In the genomic region with DNA sequence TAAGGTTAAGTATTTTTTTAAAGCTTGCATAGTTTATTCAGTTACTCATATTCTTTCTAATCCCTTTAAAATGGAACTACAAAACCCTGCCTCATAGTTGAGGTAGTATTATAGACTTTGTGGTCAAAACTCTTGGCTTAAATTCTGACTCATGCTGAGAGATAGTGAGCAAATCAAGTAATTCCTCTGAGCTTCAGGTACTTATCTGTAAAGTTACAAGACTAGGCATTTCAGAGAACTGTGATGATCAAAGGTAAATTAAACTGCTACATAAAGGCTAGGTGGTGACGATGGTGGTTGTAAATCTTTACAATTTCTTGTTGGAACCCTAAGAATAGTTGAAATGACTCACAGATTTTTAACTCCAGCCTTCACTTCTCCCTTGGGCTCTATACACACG, we compare ENCODE assay signal across 15 cellular contexts. TPM values are rescaled to one million over a fixed set of nuclear protein-coding genes. Genes with fewer than 3 reads are reported as not detected.
A peak's percentile ranks its signal among the peaks of the same experiment; 100 is the strongest.
DNase-seq lines count a peak whose midpoint lies in the region; ATAC-seq, FAIRE-seq and TF ChIP-seq lines count a peak whose summit lies in the region.
"Had no signal": no experiment of that assay in that cellular context is flagged by ENCODE, and none has a peak within 500 bp of the region (broad histone marks: within the 10 kb centered on the region; RNA-seq: fewer than 3 reads in every experiment).

No MANE protein-coding gene starts in this region.

- CTCF ChIA-PET in activated CD4-positive, alpha-beta memory T cell treated with anti-CD3 and anti-CD28 coated beads for 36 hours (lab: Charles Lee) = interaction anchor here (1.0 to 2.0 kb wide), 6 partner anchors 14 to 399 kb away, joined by 3 to 11 read pairs (median 4); a partner anchor contains a TSS
- CTCF ChIA-PET in activated CD4-positive, alpha-beta memory T cell treated with anti-CD3 and anti-CD28 coated beads, Interleukin-2, amount 10 ng/mL, durations not matched to agents 7 days and 5 days (lab: Charles Lee) = interaction anchor here (1.4 kb wide), 1 partner anchor 155 kb away, joined by 3 read pairs; a partner anchor contains a TSS

- intact Hi-C loops in activated CD4-positive, alpha-beta memory T cell treated with anti-CD3 and anti-CD28 coated beads for 36 hours (cut with micrococcal nuclease) = loop anchor here (1.0 to 10.0 kb wide), 5 partner anchors 115 to 608 kb away; a partner anchor contains a TSS

- WGBS in small intestine, 3 donors = 11 to 43% (median 25%) methylated on average over 2 of the region's 2 CpGs

- no peak overlapping the region for H3K27ac ChIP-seq in small intestine (ENCODE audit: low read depth in 1 of 2, low read length in 1 of 2)
- H3K27ac ChIP-seq: neutrophil, testis had no signal

- no peak overlapping the region for H3K4me3 Mint-ChIP-seq in activated CD4-positive, alpha-beta memory T cell treated with anti-CD3 and anti-CD28 coated beads for 36 hours
- H3K4me3 Mint-ChIP-seq in activated CD4-positive, alpha-beta memory T cell treated with anti-CD3 and anti-CD28 coated beads, Interleukin-2, amount 10 ng/mL, durations not matched to agents 7 days and 5 days = no peak overlapping the region
- H3K4me3 Mint-ChIP-seq: activated naive CD8-positive, alpha-beta T cell treated with anti-CD3 and anti-CD28 coated beads, Interleukin-2, amount 10 ng/mL, durations not matched to agents 7 days and 5 days had no signal

- no peaks in the 10 kb centered on the region for H3K27me3 ChIP-seq in small intestine (ENCODE audit: control insufficient read depth in 2 of 2, insufficient read depth in 2 of 2, low read length in 2 of 2)
- H3K27me3 ChIP-seq: testis had no signal

- H3K27me3 Mint-ChIP-seq in activated CD4-positive, alpha-beta memory T cell treated with anti-CD3 and anti-CD28 coated beads for 36 hours = peaks cover 5% of the 10 kb centered on the region
- H3K27me3 Mint-ChIP-seq in activated CD4-positive, alpha-beta memory T cell treated with anti-CD3 and anti-CD28 coated beads, Interleukin-2, amount 10 ng/mL, durations not matched to agents 7 days and 5 days = peaks cover 32% of the 10 kb centered on the region

- no peaks in the 10 kb centered on the region for H3K36me3 ChIP-seq in small intestine (ENCODE audit: control insufficient read depth in 2 of 2, insufficient read depth in 2 of 2, low read length in 2 of 2)
- H3K36me3 ChIP-seq: neutrophil had no signal

- no peak for ATAC-seq in HG02938 (IDR thresholded peaks at IDR 0.05; ENCODE audit: unreplicated experiment)
- no peak for ATAC-seq in GM19395 (IDR thresholded peaks at IDR 0.05; ENCODE audit: unreplicated experiment)
- ATAC-seq: Right ventricle myocardium inferior had no signal

- POLR2A ChIA-PET in activated CD4-positive, alpha-beta memory T cell treated with anti-CD3 and anti-CD28 coated beads for 36 hours (lab: Charles Lee) = no interaction called here
- POLR2A ChIA-PET in activated CD4-positive, alpha-beta memory T cell treated with anti-CD3 and anti-CD28 coated beads, Interleukin-2, amount 10 ng/mL, durations not matched to agents 7 days and 5 days (lab: Charles Lee) = interaction anchor here (1.9 kb wide), 1 partner anchor 155 kb away, joined by 4 read pairs; a partner anchor contains a TSS

- DNase-seq in activated CD4-positive, alpha-beta memory T cell treated with anti-CD3 and anti-CD28 coated beads for 36 hours = no peak
- no peak for DNase-seq in activated CD4-positive, alpha-beta memory T cell treated with anti-CD3 and anti-CD28 coated beads, Interleukin-2, amount 10 ng/mL, durations not matched to agents 7 days and 5 days
- peak; percentile 21 for DNase-seq in MV-4-11 (lab: John Stamatoyannopoulos, UW)
- peak; percentile 81 for DNase-seq in choroid plexus epithelial cell (ENCODE audit: low read depth)
- DNase-seq in small intestine = peak; percentile 61
- no peak for DNase-seq in superior temporal gyrus (ENCODE audit: extremely low spot score)
- DNase-seq: activated B cell treated with CpG ODN at 0.5 μM for 24 hours; activated naive CD8-positive, alpha-beta T cell treated with anti-CD3 and anti-CD28 coated beads, Interleukin-2, amount 10 ng/mL, durations not matched to agents 7 days and 5 days; NCI-H1930; stimulated activated CD4-positive, alpha-beta T cell treated with anti-CD3 and anti-CD28 coated beads, Interleukin-2, amount 100 ng/mL, for 48 hours; testis had no signal

- no peaks in the 10 kb centered on the region for H3K36me3 Mint-ChIP-seq in activated CD4-positive, alpha-beta memory T cell treated with anti-CD3 and anti-CD28 coated beads for 36 hours
- H3K36me3 Mint-ChIP-seq in activated CD4-positive, alpha-beta memory T cell treated with anti-CD3 and anti-CD28 coated beads, Interleukin-2, amount 10 ng/mL, durations not matched to agents 7 days and 5 days (ENCODE audit: low read depth) = no peaks in the 10 kb centered on the region
- H3K36me3 Mint-ChIP-seq: activated naive CD8-positive, alpha-beta T cell treated with anti-CD3 and anti-CD28 coated beads, Interleukin-2, amount 10 ng/mL, durations not matched to agents 7 days and 5 days had no signal

- H3K4me1 ChIP-seq in small intestine (ENCODE audit: control insufficient read depth in 2 of 2, insufficient read depth in 1 of 2, low read depth in 1 of 2, low read length in 1 of 2) = peaks cover 0 to 1% of the 10 kb centered on the region in 2 donors

- no peaks in the 10 kb centered on the region for H3K9me3 Mint-ChIP-seq in activated CD4-positive, alpha-beta memory T cell treated with anti-CD3 and anti-CD28 coated beads for 36 hours
- H3K9me3 Mint-ChIP-seq in activated CD4-positive, alpha-beta memory T cell treated with anti-CD3 and anti-CD28 coated beads, Interleukin-2, amount 10 ng/mL, durations not matched to agents 7 days and 5 days = no peaks in the 10 kb centered on the region
- H3K9me3 Mint-ChIP-seq: activated B cell treated with CpG ODN at 0.5 μM for 24 hours; activated naive CD8-positive, alpha-beta T cell treated with anti-CD3 and anti-CD28 coated beads, Interleukin-2, amount 10 ng/mL, durations not matched to agents 7 days and 5 days had no signal

- TF ChIP-seq CTCF in choroid plexus epithelial cell (conservative IDR thresholded peaks at IDR 0.05; ENCODE audit: low read depth, low read length) = no peak

- peak overlapping the region; percentile 43 for H3K27ac Mint-ChIP-seq in activated CD4-positive, alpha-beta memory T cell treated with anti-CD3 and anti-CD28 coated beads for 36 hours
- no peak overlapping the region for H3K27ac Mint-ChIP-seq in activated CD4-positive, alpha-beta memory T cell treated with anti-CD3 and anti-CD28 coated beads, Interleukin-2, amount 10 ng/mL, durations not matched to agents 7 days and 5 days
- H3K27ac Mint-ChIP-seq: activated B cell treated with CpG ODN at 0.5 μM for 24 hours; activated naive CD8-positive, alpha-beta T cell treated with anti-CD3 and anti-CD28 coated beads, Interleukin-2, amount 10 ng/mL, durations not matched to agents 7 days and 5 days had no signal

- H3K4me3 ChIP-seq in choroid plexus epithelial cell (ENCODE audit: low read depth, low read length) = no peak overlapping the region
- H3K4me3 ChIP-seq in small intestine (ENCODE audit: low read depth in 1 of 2, low read length in 2 of 2) = no peak overlapping the region
- H3K4me3 ChIP-seq: testis had no signal

- H3K9me3 ChIP-seq in small intestine (ENCODE audit: control insufficient read depth, low read depth) = no peaks in the 10 kb centered on the region
- H3K9me3 ChIP-seq: neutrophil, testis had no signal

- peaks cover 31% of the 10 kb centered on the region for H3K4me1 Mint-ChIP-seq in activated CD4-positive, alpha-beta memory T cell treated with anti-CD3 and anti-CD28 coated beads for 36 hours (ENCODE audit: low read depth)
- peaks cover 48% of the 10 kb centered on the region for H3K4me1 Mint-ChIP-seq in activated CD4-positive, alpha-beta memory T cell treated with anti-CD3 and anti-CD28 coated beads, Interleukin-2, amount 10 ng/mL, durations not matched to agents 7 days and 5 days

- FAIRE-seq in small intestine (lab: Jason Lieb, UNC) = no peak

RNA-seq across cellular contexts. Expression of a gene that starts 3.2 kb away (rescaled TPM):
- total RNA-seq in activated CD4-positive, alpha-beta memory T cell treated with anti-CD3 and anti-CD28 coated beads for 36 hours = 10 to 100 TPM; 10.9 to 12.0 TPM
- total RNA-seq in activated CD4-positive, alpha-beta memory T cell treated with anti-CD3 and anti-CD28 coated beads, Interleukin-2, amount 10 ng/mL, durations not matched to agents 7 days and 5 days = 1 to 10 TPM; 7.4 to 9.6 TPM
- 1 to 10 TPM; 5.7 to 7.4 (median 6.7) TPM for polyA plus RNA-seq in small intestine

RNA-seq across cellular contexts. Expression of a gene that starts 42.2 kb away (rescaled TPM):
- total RNA-seq in activated CD4-positive, alpha-beta memory T cell treated with anti-CD3 and anti-CD28 coated beads for 36 hours = not detected
- total RNA-seq in activated CD4-positive, alpha-beta memory T cell treated with anti-CD3 and anti-CD28 coated beads, Interleukin-2, amount 10 ng/mL, durations not matched to agents 7 days and 5 days = not detected
- polyA plus RNA-seq in small intestine = not detected
- total RNA-seq: activated B cell treated with CpG ODN at 0.5 μM for 24 hours; activated naive CD8-positive, alpha-beta T cell treated with anti-CD3 and anti-CD28 coated beads, Interleukin-2, amount 10 ng/mL, durations not matched to agents 7 days and 5 days; Right ventricle myocardium inferior had no signal

Comparison
In these comparisons a context has a peak if more than half of its experiments do, and no peak if none do; other contexts are left out.
1. DNase-seq: peak in MV-4-11 (single experiment), choroid plexus epithelial cell (single experiment) and small intestine (single experiment); none in activated CD4-positive, alpha-beta memory T cell treated with anti-CD3 and anti-CD28 coated beads for 36 hours (single experiment), activated CD4-positive, alpha-beta memory T cell treated with anti-CD3 and anti-CD28 coated beads, Interleukin-2, amount 10 ng/mL, durations not matched to agents 7 days and 5 days (single experiment) and superior temporal gyrus (single experiment).